8 cellular contexts compared by ENCODE assay signal in the genomic region with DNA sequence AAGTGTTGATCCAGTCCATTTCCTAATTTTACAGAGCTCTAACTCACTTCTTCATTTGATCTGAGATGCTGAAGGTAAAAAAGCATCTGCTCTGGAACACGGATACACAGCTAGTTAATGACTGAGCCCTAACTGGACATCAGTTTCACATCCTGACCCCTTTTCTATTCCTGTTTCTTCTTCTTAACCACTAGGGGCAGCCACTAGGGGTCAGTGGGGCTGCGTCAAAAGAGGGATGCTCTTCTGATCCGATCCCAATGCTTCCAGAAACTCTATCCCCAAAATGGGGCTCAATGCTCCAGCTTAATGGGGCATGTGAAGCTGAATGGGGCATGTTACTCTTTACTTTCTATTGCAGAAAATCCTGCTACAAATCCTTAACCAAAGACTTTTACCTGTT. TPM values are rescaled to one million over a fixed set of nuclear protein-coding genes. Genes with fewer than 3 reads are reported as not detected.
DNase-seq lines count a peak whose midpoint lies in the region; ATAC-seq and TF ChIP-seq lines count a peak whose summit lies in the region.

No MANE protein-coding gene starts in this region.

- H3K36me3 ChIP-seq in cardiac muscle cell, result no peaks in the 10 kb centered on the region
- H3K36me3 ChIP-seq in transverse colon, result no peaks in the 10 kb centered on the region

- 44% methylated on average over 3 of the region's 3 CpGs for WGBS in right cardiac atrium
- WGBS in transverse colon (ENCODE audit: low coverage in 1 of 2), 2 donors, result 41% methylated on average over 3 of the region's 3 CpGs; no CpG with 5 or more reads in 1 of the 2 donors

- no peaks in the 10 kb centered on the region for H3K27me3 ChIP-seq in cardiac muscle cell
- H3K27me3 ChIP-seq in right cardiac atrium (ENCODE audit: control insufficient read depth, insufficient read depth), result no peaks in the 10 kb centered on the region
- H3K27me3 ChIP-seq in transverse colon, result no peaks in the 10 kb centered on the region

- ATAC-seq in right cardiac atrium, result no peak

- peak; percentile 26 to 38 for DNase-seq in cardiac muscle cell (ENCODE audit: low read depth in 1 of 2, low spot score in 1 of 2)
- no peak for DNase-seq in right cardiac atrium
- peak; percentile 2 for DNase-seq in NOMO-1 treated with DMSO at 0.1 percent for 48 hours (lab: John Stamatoyannopoulos, UW; ENCODE audit: unreplicated experiment)
- DNase-seq in fibroblast of mammary gland (ENCODE audit: low read depth), result peak; percentile 33
- no peak for DNase-seq in transverse colon
- DNase-seq in DMS79 treated with DMSO at 0.1 percent for 48 hours (lab: John Stamatoyannopoulos, UW), result no peak
- DNase-seq in NCI-H187 treated with DMSO at 0.1 percent for 48 hours (lab: John Stamatoyannopoulos, UW), result no peak
- no peak for DNase-seq in NK-92 treated with Interleukin-12 subunit alpha and Interleukin-12 subunit beta, amount 100 ng/mL, for 24 hours (lab: John Stamatoyannopoulos, UW)

- in situ Hi-C loops in transverse colon (cut with MboI; ENCODE audit: low pct_ligation_motif_present in 1 of 4, low pct_unique_long_range_greater_than_20kb in 1 of 4, low sequenced_read_pairs in 3 of 4), result no loop called here

- H3K4me1 ChIP-seq in cardiac muscle cell (ENCODE audit: low read depth), result no peaks in the 10 kb centered on the region
- no peaks in the 10 kb centered on the region for H3K4me1 ChIP-seq in right cardiac atrium (ENCODE audit: control insufficient read depth, insufficient read depth, low read length)
- H3K4me1 ChIP-seq in transverse colon, result no peaks in the 10 kb centered on the region

- no peaks in the 10 kb centered on the region for H3K9me3 ChIP-seq in cardiac muscle cell (ENCODE audit: low read depth)
- H3K9me3 ChIP-seq in right cardiac atrium (ENCODE audit: control insufficient read depth, low read length), result no peaks in the 10 kb centered on the region
- no peaks in the 10 kb centered on the region for H3K9me3 ChIP-seq in transverse colon

- peak; percentile 59 for TF ChIP-seq CTCF in cardiac muscle cell (IDR thresholded peaks at IDR 0.05; ENCODE audit: low read depth, low read length)
- peak; percentile 60 for TF ChIP-seq CTCF in fibroblast of mammary gland (conservative IDR thresholded peaks at IDR 0.05; ENCODE audit: control insufficient read depth, insufficient read depth, low read depth, low read length)
- TF ChIP-seq CTCF in transverse colon (IDR thresholded peaks at IDR 0.05), result peak in 3 of 5 experiments; percentile 20 to 22 (median 21)

- H3K27ac ChIP-seq in cardiac muscle cell, result no peak overlapping the region
- no peak overlapping the region for H3K27ac ChIP-seq in right cardiac atrium (ENCODE audit: low read length)
- H3K27ac ChIP-seq in transverse colon, result no peak overlapping the region

- intact Hi-C loops in right cardiac atrium (cut with DNase I), result loop anchor here in 1 of 4 donors (10.0 kb wide), 1 partner anchor 622 kb away; no protein-coding TSS in a partner anchor
- intact Hi-C loops in transverse colon (cut with DNase I; ENCODE audit: low total_unique reads), result no loop called here

- H3K4me3 ChIP-seq in cardiac muscle cell (no peak overlapping the region), right cardiac atrium (ENCODE audit: low read length) (no peak overlapping the region), fibroblast of mammary gland (ENCODE audit: control insufficient read depth, low read depth, low read length) (no peak overlapping the region), transverse colon (no peak overlapping the region)

- TF ChIP-seq POLR2A in transverse colon (IDR thresholded peaks at IDR 0.05), result no peak

- no peak for TF ChIP-seq EP300 in transverse colon (IDR thresholded peaks at IDR 0.05; ENCODE audit: low read depth)

RNA-seq across cellular contexts. Expression of a gene that starts 33.4 kb away (rescaled TPM):
- total RNA-seq in cardiac muscle cell, result 25.0 and 47.3 TPM in 2 replicates
- 34.8 and 43.4 TPM in 2 replicates for polyA plus RNA-seq in cardiac muscle cell
- total RNA-seq in right cardiac atrium, result 10 to 100 TPM; 30.1 to 42.4 (median 32.3) TPM
- polyA plus RNA-seq in right cardiac atrium, result 26.9 TPM
- 10 to 100 TPM; 23.8 to 46.4 (median 30.4) TPM for total RNA-seq in transverse colon

Comparison
In these comparisons a context has a peak if more than half of its experiments do, and no peak if none do; other contexts are left out.
1. DNase-seq: peak in cardiac muscle cell (2 of 2), NOMO-1 treated with DMSO at 0.1 percent for 48 hours (single experiment) and fibroblast of mammary gland (single experiment); none in right cardiac atrium (0 of 3), transverse colon (single experiment), DMS79 treated with DMSO at 0.1 percent for 48 hours (single experiment), NCI-H187 treated with DMSO at 0.1 percent for 48 hours (single experiment) and NK-92 treated with Interleukin-12 subunit alpha and Interleukin-12 subunit beta, amount 100 ng/mL, for 24 hours (single experiment).
2. Peak in every context shown above with its lines, with median percentiles within 50 percentile points of each other: CTCF ChIP-seq.